In the genomic region with DNA sequence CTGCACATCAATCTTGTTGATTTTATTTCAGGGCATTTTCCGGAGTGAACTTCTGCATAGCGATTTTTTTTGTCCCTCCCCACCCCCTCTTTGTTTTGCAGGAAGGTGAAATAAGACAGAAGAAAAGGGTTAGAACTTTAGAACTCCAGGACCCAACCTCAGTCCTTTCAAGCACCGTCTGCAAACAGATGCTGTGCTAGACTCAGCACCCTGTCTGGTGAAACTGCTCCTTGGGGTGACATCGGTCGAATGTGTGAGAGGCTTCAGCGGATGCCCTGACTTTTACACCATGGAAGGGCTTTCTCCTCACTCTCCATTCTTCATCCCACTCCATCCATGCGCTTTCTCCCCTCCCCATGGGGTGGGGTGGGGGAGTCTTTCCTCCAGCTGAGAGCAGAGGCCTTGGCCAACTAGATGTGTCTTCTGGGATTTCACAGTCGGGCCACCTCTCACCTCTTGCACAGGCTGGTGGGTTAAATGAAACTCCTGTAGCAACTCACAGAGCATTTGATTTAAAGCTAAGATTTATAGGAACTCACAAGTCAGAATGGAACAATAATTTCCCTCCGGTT, we compare ENCODE assay signal across 8 cellular contexts. TPM values are rescaled to one million over a fixed set of nuclear protein-coding genes. Genes with fewer than 3 reads are reported as not detected.
A peak's percentile ranks its signal among the peaks of the same experiment; 100 is the strongest.
DNase-seq lines count a peak whose midpoint lies in the region; ATAC-seq, FAIRE-seq and TF ChIP-seq lines count a peak whose summit lies in the region.

No MANE protein-coding gene starts in this region.

- H3K27me3 ChIP-seq in BLaER1 (no peaks in the 10 kb centered on the region), Peyer's patch (no peaks in the 10 kb centered on the region), GM12878 (replicated peaks in 1 of 2; ENCODE audit: control insufficient read depth in 2 of 2, insufficient read depth in 2 of 2, low read length in 1 of 2) (no peaks in the 10 kb centered on the region), muscle layer of duodenum (ENCODE audit: low read depth, low read length) (no peaks in the 10 kb centered on the region)

- H3K27ac ChIP-seq in BLaER1: peak overlapping the region; percentile 78
- peak overlapping the region; percentile 65 to 77 (median 74) for H3K27ac ChIP-seq in Peyer's patch
- no peak overlapping the region for H3K27ac ChIP-seq in GM12878 (ENCODE audit: control insufficient read depth, insufficient read depth)
- H3K27ac ChIP-seq in muscle layer of duodenum (ENCODE audit: low read length): no peak overlapping the region

- no peaks in the 10 kb centered on the region for H4K20me1 ChIP-seq in BLaER1
- H4K20me1 ChIP-seq in GM12878 (ENCODE audit: control insufficient read depth, insufficient read depth): no peaks in the 10 kb centered on the region

- peak overlapping the region; percentile 84 for H2AFZ ChIP-seq in GM12878 (ENCODE audit: control insufficient read depth, low read depth, low read length)

- TF ChIP-seq POLR2A in Peyer's patch (IDR thresholded peaks at IDR 0.05): no peak
- TF ChIP-seq POLR2A in GM12878 (IDR thresholded peaks at IDR 0.05; ENCODE audit: low read depth, low read length): no peak

- peaks cover 18% of the 10 kb centered on the region for H3K4me1 ChIP-seq in BLaER1
- H3K4me1 ChIP-seq in Peyer's patch: peaks cover 0 to 5% (median 0%) of the 10 kb centered on the region in 4 donors
- peaks cover 6% of the 10 kb centered on the region for H3K4me1 ChIP-seq in GM12878 (ENCODE audit: control insufficient read depth, insufficient read depth, low read length)
- no peaks in the 10 kb centered on the region for H3K4me1 ChIP-seq in muscle layer of duodenum (ENCODE audit: control insufficient read depth in 1 of 2, insufficient read depth in 2 of 2, low read length in 2 of 2)

- TF ChIP-seq RAD21 in GM12878 (IDR thresholded peaks at IDR 0.05; ENCODE audit: insufficient read depth, low read depth, low read length): no peak

- BruUV-seq in GM12878 (replicated peaks; lab: Mats Ljungman, UMichigan): no TSS peak

- 0 out of 3 replicates have a peak, but pooled peaks have one; percentile 8 for ATAC-seq in GM12878
- ATAC-seq in GM19328 (IDR thresholded peaks at IDR 0.05; ENCODE audit: unreplicated experiment): no peak
- no peak for ATAC-seq in HG03432 (IDR thresholded peaks at IDR 0.05; ENCODE audit: unreplicated experiment)

- TF ChIP-seq CTCF in Peyer's patch (IDR thresholded peaks at IDR 0.05) (no peak), GM12878 (IDR thresholded peaks at IDR 0.05 in 2 of 3, conservative IDR thresholded peaks at IDR 0.05 in 1 of 3; ENCODE audit: control insufficient read depth in 2 of 3, extremely low read depth in 1 of 3, insufficient read depth in 1 of 3, low read depth in 3 of 3, low read length in 3 of 3) (no peak)

- CTCF ChIA-PET in GM12878 (lab: Yijun Ruan, JAX): interaction anchor here (0.9 to 1.0 kb wide), 2 partner anchors 15 to 104 kb away, joined by 4 to 5 read pairs; no protein-coding TSS in a partner anchor

- in situ Hi-C loops in GM12878 (cut with MboI): no loop called here

- H3K9me3 ChIP-seq in BLaER1 (peaks cover 10% of the 10 kb centered on the region), Peyer's patch (no peaks in the 10 kb centered on the region), GM12878 (replicated peaks; ENCODE audit: control insufficient read depth, insufficient read depth, low read length) (no peaks in the 10 kb centered on the region; the same call in 1 of the 3 replicates), muscle layer of duodenum (ENCODE audit: control insufficient read depth in 1 of 2, low read length in 2 of 2) (no peaks in the 10 kb centered on the region)

- no peak for TF ChIP-seq EP300 in GM12878 (IDR thresholded peaks at IDR 0.05; ENCODE audit: borderline replicate concordance in 1 of 2, control insufficient read depth in 1 of 2, low read depth in 2 of 2, low read length in 2 of 2)

- H3K9ac ChIP-seq in BLaER1 (peak overlapping the region; percentile 74), GM12878 (ENCODE audit: control insufficient read depth, insufficient read depth, low read length) (no peak overlapping the region)

- H3K4me3 ChIP-seq in BLaER1: peak overlapping the region; percentile 66
- peak overlapping the region; percentile 26 to 61 (median 52) for H3K4me3 ChIP-seq in Peyer's patch
- peak overlapping the region; percentile 78 for H3K4me3 ChIP-seq in GM12878
- H3K4me3 ChIP-seq in muscle layer of duodenum (ENCODE audit: low read depth in 1 of 2, low read length in 2 of 2): peak overlapping the region; percentile 68 to 69

- H3K36me3 ChIP-seq in BLaER1 (no peaks in the 10 kb centered on the region), Peyer's patch (no peaks in the 10 kb centered on the region), GM12878 (ENCODE audit: control insufficient read depth in 2 of 2, insufficient read depth in 2 of 2, low read length in 1 of 2) (no peaks in the 10 kb centered on the region), muscle layer of duodenum (ENCODE audit: control insufficient read depth in 1 of 2, insufficient read depth in 2 of 2, low read length in 2 of 2) (no peaks in the 10 kb centered on the region)

- intact Hi-C loops in GM12878 (cut with micrococcal nuclease; ENCODE audit: unreplicated experiment): no loop called here

- peak overlapping the region; percentile 92 for H3K4me2 ChIP-seq in BLaER1
- H3K4me2 ChIP-seq in GM12878 (ENCODE audit: control insufficient read depth, insufficient read depth): peak overlapping the region; percentile 38

- DNase-seq in Peyer's patch (peak in 2 of 3 donors; percentile 46 to 69), GM12878 (ENCODE audit: low read depth, low spot score) (no peak), T1000 (lab: John Stamatoyannopoulos, UW) (no peak), amygdala (lab: John Stamatoyannopoulos, UW) (no peak)

- SMC1A ChIA-PET in GM12878 (lab: Charles Lee; ENCODE audit: uncharacterized antibody, unreplicated experiment): interaction anchor here (0.9 to 1.5 kb wide), 6 partner anchors 10 to 52 kb away, joined by 4 to 7 read pairs (median 6); no protein-coding TSS in a partner anchor

- 54% methylated on average over 9 of the region's 9 CpGs for WGBS in GM12878 (ENCODE audit: insufficient coverage, insufficient replicate concordance, low lambda C conversion rate, missing lambda C conversion rate)

- H3K79me2 ChIP-seq in GM12878 (ENCODE audit: control insufficient read depth, insufficient read depth, low read length): no peaks in the 10 kb centered on the region

- RAD21 ChIA-PET in GM12878 (lab: Charles Lee; ENCODE audit: unreplicated experiment): interaction anchor here (0.7 to 1.7 kb wide), 3 partner anchors 13 to 117 kb away, joined by 4 to 7 read pairs (median 4); no protein-coding TSS in a partner anchor

- POLR2A ChIA-PET in GM12878 (lab: Charles Lee): no interaction called here

- FAIRE-seq in GM12878 (lab: Jason Lieb, UNC): no peak

TF ChIP-seq in GM12878, 131 proteins besides CTCF, POLR2A, EP300 and RAD21 (continues in another document):
- no peak for TF ChIP-seq ZNF24 (IDR thresholded peaks at IDR 0.05)
- no peak for TF ChIP-seq BCL3 (IDR thresholded peaks at IDR 0.05; ENCODE audit: borderline replicate concordance, insufficient read depth, low read depth, low read length, poor library complexity, severe bottlenecking)

RNA-seq across cellular contexts. Expression of gene EDAR, which starts 43.3 kb away (rescaled TPM):
- total RNA-seq in Peyer's patch (1 to 10 TPM in 1 of 4 donors, under 1 TPM in 2, not detected in 1; 0.38 to 5.0 (median 0.88) TPM), GM12878 (2014; rRNA removed) (not detected in 2 replicates), GM12878 (2014; rRNA removed; fragmentation: Illumina TruSeq; extraction: Trizol) (not detected in 2 replicates), GM12878 (2021) (0.05 TPM in 1 of 2 replicates, not detected in the other)
- total RNA-seq in GM12878 (2013; cell fraction: nucleolus; rRNA removed): not detected in 2 replicates
- polyA plus RNA-seq in GM12878 (2011; ENCODE audit: low read depth): not detected
- polyA plus RNA-seq in GM12878 (2011; rRNA removed) (not detected in 2 replicates), GM12878 (2014; fragmentation: Illumina TruSeq; extraction: Trizol) (not detected in 2 replicates), GM12878 (2014; fragmentation: Nextera tagmentation; extraction: Ambion mirVana) (not detected), GM12878 (2014; rRNA removed) (0.04 TPM in 1 of 2 replicates, not detected in the other), GM12878 (2016; fragmentation: Nextera tagmentation; extraction: Ambion mirVana) (not detected)
- not detected in 2 replicates for polyA plus RNA-seq in GM12878 (2011; cell fraction: cytosol; rRNA removed)
- not detected in 2 replicates for polyA plus RNA-seq in GM12878 (2011; cell fraction: nucleus; rRNA removed)
- polyA plus RNA-seq in GM12878 (2012): 0.03 TPM in 1 of 2 replicates, not detected in the other
- not detected in 2 replicates for polyA minus RNA-seq in GM12878 (2011; rRNA and poly(A)+ RNA removed)
- polyA minus RNA-seq in GM12878 (2011; cell fraction: cytosol; rRNA and poly(A)+ RNA removed): not detected in 2 replicates
- not detected in 2 replicates for polyA minus RNA-seq in GM12878 (2011; cell fraction: nucleus; rRNA and poly(A)+ RNA removed)

Comparison
In these comparisons a context has a peak if more than half of its experiments do, and no peak if none do; other contexts are left out.
1. H3K27ac ChIP-seq: peak in BLaER1 (single experiment) and Peyer's patch (4 of 4); none in GM12878 (single experiment) and muscle layer of duodenum (single experiment).
2. DNase-seq: peak in Peyer's patch (2 of 3); none in GM12878 (single experiment), T1000 (single experiment) and amygdala (0 of 56).
3. Peak in every context shown above with its lines, with median percentiles within 50 percentile points of each other: H3K4me3 ChIP-seq.